ENCODE assay signal across 2 cellular contexts in the genomic region with DNA sequence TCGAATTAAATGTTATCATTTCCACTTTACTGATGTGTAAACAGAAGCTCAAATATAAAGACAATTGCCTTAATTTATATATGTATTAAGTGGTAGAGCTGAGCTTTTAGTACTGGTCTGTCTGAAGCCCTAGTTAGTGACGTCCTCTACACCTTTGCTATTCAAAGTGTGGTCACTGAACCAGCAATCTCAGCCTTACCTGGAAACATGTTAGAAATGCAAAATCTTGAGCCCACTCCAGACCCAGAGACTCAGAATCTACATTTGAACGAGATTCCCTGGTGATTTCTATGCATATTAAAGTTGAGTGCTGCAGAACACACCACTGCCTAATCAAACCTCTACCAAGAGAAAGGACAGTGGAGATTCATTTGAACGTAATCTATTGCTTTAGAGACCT.
TF ChIP-seq lines count a peak whose summit lies in the region.

No MANE protein-coding gene starts in this region.

TF ChIP-seq in GM23338, 12 proteins besides CTCF, POLR2A, EP300 and RAD21 (continued from another document):
- TF ChIP-seq, protein P1, sequence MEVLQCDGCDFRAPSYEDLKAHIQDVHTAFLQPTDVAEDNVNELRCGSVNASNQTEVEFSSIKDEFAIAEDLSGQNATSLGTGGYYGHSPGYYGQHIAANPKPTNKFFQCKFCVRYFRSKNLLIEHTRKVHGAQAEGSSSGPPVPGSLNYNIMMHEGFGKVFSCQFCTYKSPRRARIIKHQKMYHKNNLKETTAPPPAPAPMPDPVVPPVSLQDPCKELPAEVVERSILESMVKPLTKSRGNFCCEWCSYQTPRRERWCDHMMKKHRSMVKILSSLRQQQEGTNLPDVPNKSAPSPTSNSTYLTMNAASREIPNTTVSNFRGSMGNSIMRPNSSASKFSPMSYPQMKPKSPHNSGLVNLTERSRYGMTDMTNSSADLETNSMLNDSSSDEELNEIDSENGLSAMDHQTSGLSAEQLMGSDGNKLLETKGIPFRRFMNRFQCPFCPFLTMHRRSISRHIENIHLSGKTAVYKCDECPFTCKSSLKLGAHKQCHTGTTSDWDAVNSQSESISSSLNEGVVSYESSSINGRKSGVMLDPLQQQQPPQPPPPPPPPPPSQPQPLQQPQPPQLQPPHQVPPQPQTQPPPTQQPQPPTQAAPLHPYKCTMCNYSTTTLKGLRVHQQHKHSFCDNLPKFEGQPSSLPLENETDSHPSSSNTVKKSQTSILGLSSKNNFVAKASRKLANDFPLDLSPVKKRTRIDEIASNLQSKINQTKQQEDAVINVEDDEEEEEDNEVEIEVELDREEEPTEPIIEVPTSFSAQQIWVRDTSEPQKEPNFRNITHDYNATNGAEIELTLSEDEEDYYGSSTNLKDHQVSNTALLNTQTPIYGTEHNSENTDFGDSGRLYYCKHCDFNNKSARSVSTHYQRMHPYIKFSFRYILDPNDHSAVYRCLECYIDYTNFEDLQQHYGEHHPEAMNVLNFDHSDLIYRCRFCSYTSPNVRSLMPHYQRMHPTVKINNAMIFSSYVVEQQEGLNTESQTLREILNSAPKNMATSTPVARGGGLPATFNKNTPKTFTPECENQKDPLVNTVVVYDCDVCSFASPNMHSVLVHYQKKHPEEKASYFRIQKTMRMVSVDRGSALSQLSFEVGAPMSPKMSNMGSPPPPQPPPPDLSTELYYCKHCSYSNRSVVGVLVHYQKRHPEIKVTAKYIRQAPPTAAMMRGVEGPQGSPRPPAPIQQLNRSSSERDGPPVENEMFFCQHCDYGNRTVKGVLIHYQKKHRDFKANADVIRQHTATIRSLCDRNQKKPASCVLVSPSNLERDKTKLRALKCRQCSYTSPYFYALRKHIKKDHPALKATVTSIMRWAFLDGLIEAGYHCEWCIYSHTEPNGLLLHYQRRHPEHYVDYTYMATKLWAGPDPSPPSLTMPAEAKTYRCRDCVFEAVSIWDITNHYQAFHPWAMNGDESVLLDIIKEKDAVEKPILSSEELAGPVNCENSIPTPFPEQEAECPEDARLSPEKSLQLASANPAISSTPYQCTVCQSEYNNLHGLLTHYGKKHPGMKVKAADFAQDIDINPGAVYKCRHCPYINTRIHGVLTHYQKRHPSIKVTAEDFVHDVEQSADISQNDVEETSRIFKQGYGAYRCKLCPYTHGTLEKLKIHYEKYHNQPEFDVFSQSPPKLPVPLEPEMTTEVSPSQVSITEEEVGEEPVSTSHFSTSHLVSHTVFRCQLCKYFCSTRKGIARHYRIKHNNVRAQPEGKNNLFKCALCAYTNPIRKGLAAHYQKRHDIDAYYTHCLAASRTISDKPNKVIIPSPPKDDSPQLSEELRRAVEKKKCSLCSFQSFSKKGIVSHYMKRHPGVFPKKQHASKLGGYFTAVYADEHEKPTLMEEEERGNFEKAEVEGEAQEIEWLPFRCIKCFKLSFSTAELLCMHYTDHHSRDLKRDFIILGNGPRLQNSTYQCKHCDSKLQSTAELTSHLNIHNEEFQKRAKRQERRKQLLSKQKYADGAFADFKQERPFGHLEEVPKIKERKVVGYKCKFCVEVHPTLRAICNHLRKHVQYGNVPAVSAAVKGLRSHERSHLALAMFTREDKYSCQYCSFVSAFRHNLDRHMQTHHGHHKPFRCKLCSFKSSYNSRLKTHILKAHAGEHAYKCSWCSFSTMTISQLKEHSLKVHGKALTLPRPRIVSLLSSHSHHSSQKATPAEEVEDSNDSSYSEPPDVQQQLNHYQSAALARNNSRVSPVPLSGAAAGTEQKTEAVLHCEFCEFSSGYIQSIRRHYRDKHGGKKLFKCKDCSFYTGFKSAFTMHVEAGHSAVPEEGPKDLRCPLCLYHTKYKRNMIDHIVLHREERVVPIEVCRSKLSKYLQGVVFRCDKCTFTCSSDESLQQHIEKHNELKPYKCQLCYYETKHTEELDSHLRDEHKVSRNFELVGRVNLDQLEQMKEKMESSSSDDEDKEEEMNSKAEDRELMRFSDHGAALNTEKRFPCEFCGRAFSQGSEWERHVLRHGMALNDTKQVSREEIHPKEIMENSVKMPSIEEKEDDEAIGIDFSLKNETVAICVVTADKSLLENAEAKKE (CRISPR knock-in tag; IDR thresholded peaks at IDR 0.05), result no peak
- no peak for TF ChIP-seq JUNB (IDR thresholded peaks at IDR 0.05; ENCODE audit: unreplicated experiment)
- no peak for TF ChIP-seq NANOG (IDR thresholded peaks at IDR 0.05; ENCODE audit: borderline replicate concordance)
- TF ChIP-seq, protein P2, sequence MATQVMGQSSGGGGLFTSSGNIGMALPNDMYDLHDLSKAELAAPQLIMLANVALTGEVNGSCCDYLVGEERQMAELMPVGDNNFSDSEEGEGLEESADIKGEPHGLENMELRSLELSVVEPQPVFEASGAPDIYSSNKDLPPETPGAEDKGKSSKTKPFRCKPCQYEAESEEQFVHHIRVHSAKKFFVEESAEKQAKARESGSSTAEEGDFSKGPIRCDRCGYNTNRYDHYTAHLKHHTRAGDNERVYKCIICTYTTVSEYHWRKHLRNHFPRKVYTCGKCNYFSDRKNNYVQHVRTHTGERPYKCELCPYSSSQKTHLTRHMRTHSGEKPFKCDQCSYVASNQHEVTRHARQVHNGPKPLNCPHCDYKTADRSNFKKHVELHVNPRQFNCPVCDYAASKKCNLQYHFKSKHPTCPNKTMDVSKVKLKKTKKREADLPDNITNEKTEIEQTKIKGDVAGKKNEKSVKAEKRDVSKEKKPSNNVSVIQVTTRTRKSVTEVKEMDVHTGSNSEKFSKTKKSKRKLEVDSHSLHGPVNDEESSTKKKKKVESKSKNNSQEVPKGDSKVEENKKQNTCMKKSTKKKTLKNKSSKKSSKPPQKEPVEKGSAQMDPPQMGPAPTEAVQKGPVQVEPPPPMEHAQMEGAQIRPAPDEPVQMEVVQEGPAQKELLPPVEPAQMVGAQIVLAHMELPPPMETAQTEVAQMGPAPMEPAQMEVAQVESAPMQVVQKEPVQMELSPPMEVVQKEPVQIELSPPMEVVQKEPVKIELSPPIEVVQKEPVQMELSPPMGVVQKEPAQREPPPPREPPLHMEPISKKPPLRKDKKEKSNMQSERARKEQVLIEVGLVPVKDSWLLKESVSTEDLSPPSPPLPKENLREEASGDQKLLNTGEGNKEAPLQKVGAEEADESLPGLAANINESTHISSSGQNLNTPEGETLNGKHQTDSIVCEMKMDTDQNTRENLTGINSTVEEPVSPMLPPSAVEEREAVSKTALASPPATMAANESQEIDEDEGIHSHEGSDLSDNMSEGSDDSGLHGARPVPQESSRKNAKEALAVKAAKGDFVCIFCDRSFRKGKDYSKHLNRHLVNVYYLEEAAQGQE (IDR thresholded peaks at IDR 0.05; ENCODE audit: unreplicated experiment), result no peak

TF ChIP-seq in WTC11, 78 proteins besides CTCF, POLR2A, EP300 and RAD21 (continued from another document):
- TF ChIP-seq, protein P3, sequence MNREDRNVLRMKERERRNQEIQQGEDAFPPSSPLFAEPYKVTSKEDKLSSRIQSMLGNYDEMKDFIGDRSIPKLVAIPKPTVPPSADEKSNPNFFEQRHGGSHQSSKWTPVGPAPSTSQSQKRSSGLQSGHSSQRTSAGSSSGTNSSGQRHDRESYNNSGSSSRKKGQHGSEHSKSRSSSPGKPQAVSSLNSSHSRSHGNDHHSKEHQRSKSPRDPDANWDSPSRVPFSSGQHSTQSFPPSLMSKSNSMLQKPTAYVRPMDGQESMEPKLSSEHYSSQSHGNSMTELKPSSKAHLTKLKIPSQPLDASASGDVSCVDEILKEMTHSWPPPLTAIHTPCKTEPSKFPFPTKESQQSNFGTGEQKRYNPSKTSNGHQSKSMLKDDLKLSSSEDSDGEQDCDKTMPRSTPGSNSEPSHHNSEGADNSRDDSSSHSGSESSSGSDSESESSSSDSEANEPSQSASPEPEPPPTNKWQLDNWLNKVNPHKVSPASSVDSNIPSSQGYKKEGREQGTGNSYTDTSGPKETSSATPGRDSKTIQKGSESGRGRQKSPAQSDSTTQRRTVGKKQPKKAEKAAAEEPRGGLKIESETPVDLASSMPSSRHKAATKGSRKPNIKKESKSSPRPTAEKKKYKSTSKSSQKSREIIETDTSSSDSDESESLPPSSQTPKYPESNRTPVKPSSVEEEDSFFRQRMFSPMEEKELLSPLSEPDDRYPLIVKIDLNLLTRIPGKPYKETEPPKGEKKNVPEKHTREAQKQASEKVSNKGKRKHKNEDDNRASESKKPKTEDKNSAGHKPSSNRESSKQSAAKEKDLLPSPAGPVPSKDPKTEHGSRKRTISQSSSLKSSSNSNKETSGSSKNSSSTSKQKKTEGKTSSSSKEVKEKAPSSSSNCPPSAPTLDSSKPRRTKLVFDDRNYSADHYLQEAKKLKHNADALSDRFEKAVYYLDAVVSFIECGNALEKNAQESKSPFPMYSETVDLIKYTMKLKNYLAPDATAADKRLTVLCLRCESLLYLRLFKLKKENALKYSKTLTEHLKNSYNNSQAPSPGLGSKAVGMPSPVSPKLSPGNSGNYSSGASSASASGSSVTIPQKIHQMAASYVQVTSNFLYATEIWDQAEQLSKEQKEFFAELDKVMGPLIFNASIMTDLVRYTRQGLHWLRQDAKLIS (CRISPR knock-in tag; IDR thresholded peaks at IDR 0.05; ENCODE audit: borderline replicate concordance), result no peak
- TF ChIP-seq NR2C2 (CRISPR knock-in tag; IDR thresholded peaks at IDR 0.05) (no peak), ELF4 (CRISPR knock-in tag; IDR thresholded peaks at IDR 0.05; ENCODE audit: low read depth) (no peak), SP1 (CRISPR knock-in tag; conservative IDR thresholded peaks at IDR 0.05) (no peak), ZNF232 (CRISPR knock-in tag; IDR thresholded peaks at IDR 0.05) (no peak), CREM (CRISPR knock-in tag; IDR thresholded peaks at IDR 0.05) (no peak), GTF2I (CRISPR knock-in tag; conservative IDR thresholded peaks at IDR 0.05) (no peak)
- TF ChIP-seq, protein P4, sequence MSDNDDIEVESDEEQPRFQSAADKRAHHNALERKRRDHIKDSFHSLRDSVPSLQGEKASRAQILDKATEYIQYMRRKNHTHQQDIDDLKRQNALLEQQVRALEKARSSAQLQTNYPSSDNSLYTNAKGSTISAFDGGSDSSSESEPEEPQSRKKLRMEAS (CRISPR knock-in tag; IDR thresholded peaks at IDR 0.05), result no peak
- TF ChIP-seq, protein P5, sequence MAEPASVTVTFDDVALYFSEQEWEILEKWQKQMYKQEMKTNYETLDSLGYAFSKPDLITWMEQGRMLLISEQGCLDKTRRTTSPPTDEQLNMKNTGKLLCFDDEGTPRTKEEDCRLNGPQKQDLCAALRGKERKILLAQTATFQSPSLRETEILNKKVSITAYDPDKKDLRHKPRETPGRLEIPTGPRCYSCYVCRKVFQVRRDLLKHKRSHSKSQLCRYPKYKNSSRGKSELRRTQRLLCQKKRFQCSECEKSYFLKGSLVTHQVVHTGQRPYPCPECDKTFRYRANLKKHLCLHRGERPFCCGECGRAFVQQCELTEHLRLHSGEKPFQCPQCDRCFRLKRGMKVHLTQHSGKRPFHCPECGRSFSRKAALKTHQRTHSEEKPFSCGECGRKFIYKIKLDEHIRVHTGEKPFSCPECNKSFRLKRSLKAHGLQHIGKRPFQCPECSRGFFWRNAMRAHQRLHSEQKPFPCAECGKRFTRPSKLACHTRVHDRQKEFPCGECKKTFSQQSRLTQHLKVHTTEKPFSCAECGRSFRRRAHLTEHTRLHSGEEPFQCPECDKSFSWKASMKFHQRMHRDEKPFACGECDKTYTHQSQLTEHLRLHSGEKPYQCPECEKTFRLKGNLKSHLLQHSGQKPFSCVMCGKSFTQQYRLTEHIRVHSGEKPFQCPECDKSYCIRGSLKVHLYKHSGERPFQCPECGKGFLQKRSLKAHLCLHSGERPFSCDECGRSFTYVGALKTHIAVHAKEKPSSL (CRISPR knock-in tag; conservative IDR thresholded peaks at IDR 0.05), result no peak
TF ChIP-seq in WTC11: peak in this region for 0.
